18 cellular contexts compared by ENCODE assay signal in the genomic region with DNA sequence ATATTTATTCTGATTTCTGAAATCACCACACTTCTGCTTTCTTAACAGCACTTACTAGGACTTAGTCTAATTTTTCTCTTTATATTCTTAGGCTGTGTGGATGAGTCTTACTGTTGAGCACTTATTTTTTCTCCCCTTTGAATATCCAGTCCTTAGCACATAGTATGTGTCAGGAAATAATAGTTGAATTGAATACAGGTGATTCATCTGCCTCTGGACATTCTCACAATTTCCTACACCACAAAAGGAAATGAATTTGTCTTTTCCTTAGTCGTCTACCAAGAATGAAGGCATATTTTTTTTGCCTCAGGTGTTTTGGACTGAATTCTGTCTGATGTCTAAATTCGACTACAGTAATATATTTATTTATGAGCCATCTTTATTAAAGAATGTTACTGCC.
A peak's percentile ranks its signal among the peaks of the same experiment; 100 is the strongest.
DNase-seq lines count a peak whose midpoint lies in the region; ATAC-seq, FAIRE-seq and TF ChIP-seq lines count a peak whose summit lies in the region.
"Had no signal": no experiment of that assay in that cellular context is flagged by ENCODE, and none has a peak within 500 bp of the region (broad histone marks: within the 10 kb centered on the region; RNA-seq: fewer than 3 reads in every experiment).

No MANE protein-coding gene starts in this region.

- H3K36me3 Mint-ChIP-seq in astrocyte (ENCODE audit: low read depth, unreplicated experiment): peaks cover 42% of the 10 kb centered on the region
- H3K36me3 Mint-ChIP-seq in CD8-positive, alpha-beta memory T cell: peaks cover 20 to 32% (median 22%) of the 10 kb centered on the region in 3 donors

- no peak overlapping the region for H3K4me3 Mint-ChIP-seq in astrocyte (ENCODE audit: unreplicated experiment)
- no peak overlapping the region for H3K4me3 Mint-ChIP-seq in CD8-positive, alpha-beta memory T cell
- H3K4me3 Mint-ChIP-seq: IgD-negative memory B cell, memory B cell, T-helper 17 cell, WTC11 had no signal

- ATAC-seq in right cardiac atrium: no peak
- ATAC-seq: T-helper 17 cell, WTC11 had no signal

- POLR2A ChIA-PET in CD8-positive, alpha-beta memory T cell (lab: Charles Lee): no interaction called here

- CTCF ChIA-PET in CD8-positive, alpha-beta memory T cell (lab: Charles Lee): no interaction called here

- H3K4me3 ChIP-seq in AG10803 (ENCODE audit: low read length): no peak overlapping the region
- no peak overlapping the region for H3K4me3 ChIP-seq in astrocyte (ENCODE audit: insufficient read depth, low read depth, low read length)
- H3K4me3 ChIP-seq in right cardiac atrium (ENCODE audit: low read length): no peak overlapping the region
- H3K4me3 ChIP-seq in CD8-positive, alpha-beta memory T cell (ENCODE audit: low read length): no peak overlapping the region

- no peak for TF ChIP-seq CTCF in AG10803 (conservative IDR thresholded peaks at IDR 0.05; ENCODE audit: low read length)
- TF ChIP-seq CTCF in astrocyte (IDR thresholded peaks at IDR 0.05; ENCODE audit: insufficient read depth, low read depth, low read length): no peak

- H2AFZ ChIP-seq in astrocyte (ENCODE audit: low read depth, low read length): no peak overlapping the region

- peaks cover 6% of the 10 kb centered on the region for H3K9me3 ChIP-seq in astrocyte (ENCODE audit: insufficient read depth, low read depth, low read length)
- no peaks in the 10 kb centered on the region for H3K9me3 ChIP-seq in right cardiac atrium (ENCODE audit: control insufficient read depth, low read length)
- H3K9me3 ChIP-seq in CD8-positive, alpha-beta memory T cell (ENCODE audit: low read length): peaks cover 6% of the 10 kb centered on the region

- H3K9ac ChIP-seq in astrocyte (ENCODE audit: low read length): no peak overlapping the region

- H3K4me1 ChIP-seq in astrocyte (ENCODE audit: insufficient read depth, low read length): peaks cover 8% of the 10 kb centered on the region
- H3K4me1 ChIP-seq in right cardiac atrium (ENCODE audit: control insufficient read depth, insufficient read depth, low read length): peaks cover 2% of the 10 kb centered on the region
- no peaks in the 10 kb centered on the region for H3K4me1 ChIP-seq in CD8-positive, alpha-beta memory T cell (ENCODE audit: insufficient read depth, low read length)

- H3K27me3 ChIP-seq in astrocyte (ENCODE audit: insufficient read depth, low read length) (no peaks in the 10 kb centered on the region), right cardiac atrium (ENCODE audit: control insufficient read depth, insufficient read depth) (no peaks in the 10 kb centered on the region)
- H3K27me3 ChIP-seq in CD8-positive, alpha-beta memory T cell (ENCODE audit: insufficient read depth, low read length, poor library complexity, severe bottlenecking): no peaks in the 10 kb centered on the region

- intact Hi-C loops in right cardiac atrium (cut with DNase I): no loop called here

- H3K4me1 Mint-ChIP-seq in astrocyte (ENCODE audit: low read depth, unreplicated experiment): peaks cover 42% of the 10 kb centered on the region
- peaks cover 7 to 14% (median 11%) of the 10 kb centered on the region in 3 donors for H3K4me1 Mint-ChIP-seq in CD8-positive, alpha-beta memory T cell
- H3K4me1 Mint-ChIP-seq: IgD-negative memory B cell, memory B cell had no signal

- peaks cover 82% of the 10 kb centered on the region for H3K79me2 ChIP-seq in astrocyte (ENCODE audit: insufficient read depth, low read length)

- 70% methylated on average over 2 of the region's 2 CpGs for WGBS in right cardiac atrium

- FAIRE-seq in HTR-8/SVneo (lab: Jason Lieb, UNC) (no peak), astrocyte (lab: Jason Lieb, UNC) (no peak)
- FAIRE-seq: endometrium had no signal

- H3K27ac ChIP-seq in astrocyte (ENCODE audit: low read depth, low read length) (peak overlapping the region; percentile 38), right cardiac atrium (ENCODE audit: low read length) (no peak overlapping the region)
- no peak overlapping the region for H3K27ac ChIP-seq in CD8-positive, alpha-beta memory T cell (ENCODE audit: low read depth, low read length)

- H3K27ac Mint-ChIP-seq in astrocyte (ENCODE audit: unreplicated experiment): peak overlapping the region; percentile 83
- no peak overlapping the region for H3K27ac Mint-ChIP-seq in CD8-positive, alpha-beta memory T cell
- H3K27ac Mint-ChIP-seq: activated T-helper 2 cell treated with anti-CD3 and anti-CD28 coated beads, Interferon-gamma antibody, Interleukin-2, Interleukin-4, amounts not matched to agents 10 μg/mL and 5 μg/mL and 100 μg/mL, durations not matched to agents 14 hours and 24 hours and 36 hours; IgD-negative memory B cell; memory B cell; T-helper 17 cell; WTC11 had no signal

- H3K27me3 Mint-ChIP-seq in astrocyte (ENCODE audit: low read depth, unreplicated experiment): no peaks in the 10 kb centered on the region
- peaks cover 0 to 4% of the 10 kb centered on the region in 2 donors for H3K27me3 Mint-ChIP-seq in CD8-positive, alpha-beta memory T cell
- H3K27me3 Mint-ChIP-seq: IgD-negative memory B cell, memory B cell, T-helper 17 cell had no signal

- DNase-seq in AG10803 (ENCODE audit: low read depth) (peak; percentile 22), HTR-8/SVneo (ENCODE audit: insufficient read length, low spot score) (peak; percentile 45), astrocyte (ENCODE audit: low read depth) (peak; percentile 52), kidney tubule cell (ENCODE audit: low spot score) (peak; percentile 90), Ammon's horn (ENCODE audit: low spot score) (no peak), right cardiac atrium (no peak), NCI-H1417 treated with DMSO at 0.1 percent for 48 hours (lab: John Stamatoyannopoulos, UW) (no peak)
- no peak for DNase-seq in CD8-positive, alpha-beta memory T cell
- DNase-seq: activated CD8-positive, alpha-beta memory T cell treated with anti-CD3 and anti-CD28 coated beads for 24 hours; amygdala; MV-4-11; retina; T-helper 17 cell had no signal

- H3K4me2 ChIP-seq in astrocyte (ENCODE audit: low read length): peak overlapping the region; percentile 11

- H3K9me3 Mint-ChIP-seq in astrocyte (ENCODE audit: unreplicated experiment): peaks cover 6% of the 10 kb centered on the region
- H3K9me3 Mint-ChIP-seq in CD8-positive, alpha-beta memory T cell: peaks cover 5 to 22% (median 14%) of the 10 kb centered on the region in 5 donors

- H4K20me1 ChIP-seq in astrocyte (ENCODE audit: insufficient read depth, low read length): peaks cover 26% of the 10 kb centered on the region

- peaks cover 21% of the 10 kb centered on the region for H3K36me3 ChIP-seq in astrocyte (ENCODE audit: insufficient read depth, low read length)
- H3K36me3 ChIP-seq in CD8-positive, alpha-beta memory T cell (ENCODE audit: insufficient read depth, low read length): no peaks in the 10 kb centered on the region

Comparison
In these comparisons a context has a peak if more than half of its experiments do, and no peak if none do; other contexts are left out.
1. DNase-seq: peak in AG10803 (single experiment), HTR-8/SVneo (single experiment), astrocyte (single experiment) and kidney tubule cell (single experiment); none in Ammon's horn (single experiment), right cardiac atrium (0 of 3), NCI-H1417 treated with DMSO at 0.1 percent for 48 hours (single experiment) and CD8-positive, alpha-beta memory T cell (0 of 5).